ENCODE assay signal across 14 cellular contexts in genomic region chr7:16708496-16708895, GRCh38. TPM values are rescaled to one million over a fixed set of nuclear protein-coding genes. Genes with fewer than 3 reads are reported as not detected.
DNase-seq lines count a peak whose midpoint lies in the region; TF ChIP-seq lines count a peak whose summit lies in the region.
"Had no signal": no experiment of that assay in that cellular context is flagged by ENCODE, and none has a peak within 500 bp of the region (broad histone marks: within the 10 kb centered on the region; RNA-seq: fewer than 3 reads in every experiment).

No MANE protein-coding gene starts in this region.

- TF ChIP-seq CTCF in endodermal cell (conservative IDR thresholded peaks at IDR 0.05) (no peak), neutrophil (IDR thresholded peaks at IDR 0.05) (no peak), coronary artery (IDR thresholded peaks at IDR 0.05) (no peak), transverse colon (IDR thresholded peaks at IDR 0.05) (no peak)

- H3K9ac ChIP-seq in endodermal cell (ENCODE audit: extremely low read depth, low read length, poor library complexity, severe bottlenecking), result no peak overlapping the region

- H3K36me3 ChIP-seq in endodermal cell (ENCODE audit: control insufficient read depth, insufficient read depth, low read length) (peaks cover 42% of the 10 kb centered on the region), neutrophil (no peaks in the 10 kb centered on the region), transverse colon (peaks cover 0 to 20% (median 8%) of the 10 kb centered on the region in 4 donors)

- peaks cover 3% of the 10 kb centered on the region for H3K9me3 Mint-ChIP-seq in endodermal cell

- peaks cover 6% of the 10 kb centered on the region for H3K4me1 ChIP-seq in endodermal cell (ENCODE audit: control insufficient read depth, insufficient read depth, low read length)
- H3K4me1 ChIP-seq in neutrophil (ENCODE audit: control insufficient read depth in 1 of 2, insufficient read depth in 1 of 2, low read depth in 1 of 2, low read length in 1 of 2), result peaks cover 0 to 11% of the 10 kb centered on the region in 2 experiments
- H3K4me1 ChIP-seq in transverse colon, result no peaks in the 10 kb centered on the region
- H3K4me1 ChIP-seq: right lobe of liver had no signal

- intact Hi-C loops in transverse colon (cut with DNase I; ENCODE audit: low total_unique reads), result no loop called here

- H3K4me1 Mint-ChIP-seq in endodermal cell, result peaks cover 12% of the 10 kb centered on the region

- DNase-seq in GM04503 (ENCODE audit: low read depth) (peak; percentile 50), RPMI7951 (ENCODE audit: low read depth) (peak; percentile 33), endodermal cell (no peak), coronary artery (ENCODE audit: low spot score) (no peak), NCI-H1436 (lab: John Stamatoyannopoulos, UW) (no peak), foreskin melanocyte (no peak), transverse colon (no peak)
- DNase-seq: KG1, left colon, NCI-H1092 treated with DMSO at 0.1 percent for 48 hours, NCI-H526 treated with DMSO at 0.1 percent for 48 hours, occipital lobe, right lobe of liver had no signal

- 50 to 93% methylated on average over 1 to 4 of the region's 4 CpGs for WGBS in endodermal cell (ENCODE audit: insufficient coverage in 1 of 2, insufficient read length in 1 of 2), 2 experiments
- 79 to 87% methylated on average over 4 of the region's 4 CpGs for WGBS in transverse colon (ENCODE audit: low coverage in 1 of 2), 2 donors

- peaks cover 5% of the 10 kb centered on the region for H3K9me3 ChIP-seq in endodermal cell (ENCODE audit: control insufficient read depth, low read length)
- no peaks in the 10 kb centered on the region for H3K9me3 ChIP-seq in neutrophil
- no peaks in the 10 kb centered on the region for H3K9me3 ChIP-seq in transverse colon
- H3K9me3 ChIP-seq: right lobe of liver had no signal

- H3K4me3 ChIP-seq in endodermal cell (ENCODE audit: low read length) (no peak overlapping the region), neutrophil (ENCODE audit: low read depth in 1 of 2, low read length in 1 of 2) (no peak overlapping the region), coronary artery (no peak overlapping the region), transverse colon (no peak overlapping the region)
- H3K4me3 ChIP-seq: right lobe of liver had no signal

- no peak for TF ChIP-seq EP300 in transverse colon (IDR thresholded peaks at IDR 0.05; ENCODE audit: low read depth)

- no peak for TF ChIP-seq POLR2A in transverse colon (IDR thresholded peaks at IDR 0.05)

- in situ Hi-C loops in transverse colon (cut with MboI; ENCODE audit: low pct_ligation_motif_present in 1 of 4, low pct_unique_long_range_greater_than_20kb in 1 of 4, low sequenced_read_pairs in 3 of 4), result no loop called here

- H3K36me3 Mint-ChIP-seq in endodermal cell (ENCODE audit: low read depth), result peaks cover 38% of the 10 kb centered on the region

- H3K27me3 Mint-ChIP-seq in endodermal cell (ENCODE audit: insufficient read depth), result no peaks in the 10 kb centered on the region

- no peak overlapping the region for H3K4me3 Mint-ChIP-seq in endodermal cell

- H3K27ac Mint-ChIP-seq in endodermal cell, result peak overlapping the region; percentile 2

- H3K27me3 ChIP-seq in endodermal cell (ENCODE audit: control insufficient read depth, insufficient read depth, low read length, poor library complexity, severe bottlenecking) (no peaks in the 10 kb centered on the region), neutrophil (no peaks in the 10 kb centered on the region), transverse colon (no peaks in the 10 kb centered on the region)
- H3K27me3 ChIP-seq: right lobe of liver had no signal

- no peak overlapping the region for H3K27ac ChIP-seq in endodermal cell (ENCODE audit: low read depth, low read length)
- H3K27ac ChIP-seq in neutrophil, result peak overlapping the region; percentile 47
- no peak overlapping the region for H3K27ac ChIP-seq in coronary artery
- H3K27ac ChIP-seq in transverse colon, result no peak overlapping the region
- H3K27ac ChIP-seq: right lobe of liver had no signal

RNA-seq across cellular contexts. Expression of gene TSPAN13, which starts 45.1 kb away (rescaled TPM):
- total RNA-seq in RPMI7951 (2014; rRNA removed; shearing (Covaris generic)), result 4.4 and 5.5 TPM in 2 replicates
- total RNA-seq in endodermal cell, result 10 to 100 TPM; 34.9 to 51.2 TPM
- 59.1 TPM for polyA plus RNA-seq in endodermal cell (2013, experiment 1 of 2)
- polyA plus RNA-seq in endodermal cell (2013, experiment 2 of 2), result 53.5 TPM
- 10 to 100 TPM in 3 of 4 donors, 1 to 10 TPM in 1; 6.8 to 44.4 (median 21.4) TPM for total RNA-seq in transverse colon

Comparison
In these comparisons a context has a peak if more than half of its experiments do, and no peak if none do; other contexts are left out.
1. DNase-seq: peak in GM04503 (single experiment) and RPMI7951 (single experiment); none in endodermal cell (single experiment), coronary artery (single experiment), NCI-H1436 (single experiment), foreskin melanocyte (single experiment) and transverse colon (single experiment).